Comparison of ENCODE assay signal across 8 cellular contexts in the genomic region with DNA sequence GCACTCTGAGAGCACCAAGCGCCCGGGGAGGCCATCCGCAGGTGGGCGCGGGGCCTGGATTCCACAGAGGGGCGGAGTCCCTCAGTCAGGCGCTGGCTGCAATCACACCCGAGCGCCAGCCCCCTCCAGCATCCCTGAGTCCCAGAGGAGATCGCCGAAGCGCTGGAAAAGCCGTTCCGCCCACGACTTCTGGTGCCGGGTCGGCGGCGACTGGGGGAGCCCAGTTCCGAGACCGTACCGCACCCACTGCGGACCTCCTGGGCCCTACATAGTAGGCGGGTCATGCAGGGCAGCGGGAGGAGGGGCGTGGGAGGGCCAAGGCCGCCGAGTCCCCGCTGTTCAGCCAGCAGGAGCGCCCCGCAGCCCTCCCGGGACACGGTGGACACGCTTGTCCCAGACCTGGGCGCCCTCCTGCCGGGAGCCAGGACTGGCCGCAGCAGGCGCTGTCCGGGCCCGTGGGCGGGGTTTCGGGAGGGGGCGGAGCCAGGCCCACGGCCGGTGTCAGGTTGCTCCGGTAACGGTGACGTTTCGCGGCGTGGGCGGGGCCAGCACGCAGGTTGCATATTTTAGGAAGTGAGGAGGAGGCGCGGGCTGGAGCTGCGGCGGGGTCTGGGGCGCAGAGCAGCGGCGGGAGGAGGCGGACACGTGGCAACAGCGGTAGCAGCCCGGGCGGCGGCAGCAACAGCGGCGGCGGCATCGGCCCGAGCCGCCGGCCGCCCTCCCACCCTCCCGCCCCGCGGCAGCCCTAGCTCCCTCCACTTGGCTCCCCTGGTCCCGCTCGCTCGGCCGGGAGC. TPM values are rescaled to one million over a fixed set of nuclear protein-coding genes. Genes with fewer than 3 reads are reported as not detected.
DNase-seq lines count a peak whose midpoint lies in the region; ATAC-seq, FAIRE-seq and TF ChIP-seq lines count a peak whose summit lies in the region.

A gene (plus strand): TSS at position 594 of the 794 bp plus-strand sequence. CDS start 268 bp downstream, outside the sequence.

- TF ChIP-seq CTCF in DOHH2 (IDR thresholded peaks at IDR 0.05; ENCODE audit: low read depth, low read length, poor library complexity, severe bottlenecking): no peak
- no peak for TF ChIP-seq CTCF in GM23338 (conservative IDR thresholded peaks at IDR 0.05; ENCODE audit: low read depth in 2 of 2)
- peak in 1 of 3 experiments; percentile 6 for TF ChIP-seq CTCF in esophagus muscularis mucosa (IDR thresholded peaks at IDR 0.05)

- H4K20me1 ChIP-seq in DOHH2 (ENCODE audit: control insufficient read depth, insufficient read depth, low read depth, low read length) (peaks cover 24% of the 10 kb centered on the region), GM23338 (replicated peaks; ENCODE audit: insufficient read depth) (peaks cover 32% of the 10 kb centered on the region)

- peaks cover 46% of the 10 kb centered on the region for H3K79me2 ChIP-seq in DOHH2 (ENCODE audit: control insufficient read depth, low read length)
- H3K79me2 ChIP-seq in GM23338 (replicated peaks; ENCODE audit: insufficient read depth): peaks cover 41% of the 10 kb centered on the region

- intact Hi-C loops in esophagus muscularis mucosa (cut with DNase I): loop anchor here (10.0 kb wide), 2 partner anchors 208 to 1298 kb away; no protein-coding TSS in a partner anchor

- H3K4me3 Mint-ChIP-seq in GM23338: peak within 1 kb of the TSS; percentile 96
- H3K4me3 Mint-ChIP-seq in activated T-cell treated with anti-CD3 and anti-CD28 coated beads, Interleukin-2, amount 50 U/mL, for 72 hours: peak within 1 kb of the TSS; percentile 95 to 96

- H2AFZ ChIP-seq in GM23338: peak within 1 kb of the TSS; percentile 12; the same call in 1 of the 2 replicates

- peaks cover 35% of the 10 kb centered on the region for H3K36me3 ChIP-seq in DOHH2 (ENCODE audit: control insufficient read depth, low read length)
- no peaks in the 10 kb centered on the region for H3K36me3 ChIP-seq in GM23338 (ENCODE audit: insufficient read depth)
- no peaks in the 10 kb centered on the region for H3K36me3 ChIP-seq in esophagus muscularis mucosa

- 0% methylated on average over 5 of the region's 81 CpGs for WGBS in esophagus muscularis mucosa

- peak; percentile 86 for TF ChIP-seq POLR2A in esophagus muscularis mucosa (IDR thresholded peaks at IDR 0.05; ENCODE audit: low read depth)

- no peak for TF ChIP-seq EP300 in esophagus muscularis mucosa (IDR thresholded peaks at IDR 0.05)

- H3K9me3 ChIP-seq in DOHH2 (ENCODE audit: control insufficient read depth, insufficient read depth, low read length): no peaks in the 10 kb centered on the region
- H3K9me3 ChIP-seq in esophagus muscularis mucosa: no peaks in the 10 kb centered on the region

- peaks cover 41% of the 10 kb centered on the region for H3K4me1 Mint-ChIP-seq in GM23338
- H3K4me1 Mint-ChIP-seq in activated T-cell treated with anti-CD3 and anti-CD28 coated beads, Interleukin-2, amount 50 U/mL, for 72 hours (ENCODE audit: low read depth): peaks cover 44% of the 10 kb centered on the region

- H3K4me2 ChIP-seq in DOHH2 (ENCODE audit: low read length) (peak within 1 kb of the TSS; percentile 91), GM23338 (peak within 1 kb of the TSS; percentile 98)

- H3K9me2 ChIP-seq in DOHH2 (replicated peaks; ENCODE audit: control insufficient read depth, low read length): no peaks in the 10 kb centered on the region
- H3K9me2 ChIP-seq in GM23338 (ENCODE audit: insufficient read depth): no peaks in the 10 kb centered on the region

- H3K9me3 Mint-ChIP-seq in GM23338: no peaks in the 10 kb centered on the region
- H3K9me3 Mint-ChIP-seq in activated T-cell treated with anti-CD3 and anti-CD28 coated beads, Interleukin-2, amount 50 U/mL, for 72 hours: no peaks in the 10 kb centered on the region

- H3K27ac Mint-ChIP-seq in GM23338: peak within 1 kb of the TSS; percentile 90
- H3K27ac Mint-ChIP-seq in activated T-cell treated with anti-CD3 and anti-CD28 coated beads, Interleukin-2, amount 50 U/mL, for 72 hours: peak within 1 kb of the TSS; percentile 96

- peak; percentile 66 for ATAC-seq in GM23338
- ATAC-seq in activated T-cell treated with anti-CD3 and anti-CD28 coated beads, Interleukin-2, amount 50 U/mL, for 72 hours (replicated peaks in 1 of 2): peak; percentile 73

- peaks cover 14% of the 10 kb centered on the region for H3K27me3 Mint-ChIP-seq in GM23338 (ENCODE audit: insufficient read depth, low read depth, poor library complexity)
- H3K27me3 Mint-ChIP-seq in activated T-cell treated with anti-CD3 and anti-CD28 coated beads, Interleukin-2, amount 50 U/mL, for 72 hours (ENCODE audit: low read depth): peaks cover 7% of the 10 kb centered on the region

- H3K27ac ChIP-seq in DOHH2 (ENCODE audit: low read depth, low read length) (peak within 1 kb of the TSS; percentile 64), GM23338 (ENCODE audit: low read depth) (peak within 1 kb of the TSS; percentile 95), esophagus muscularis mucosa (replicated peaks in 1 of 4) (peak within 1 kb of the TSS; percentile 93 to 97 (median 94))

- peaks cover 44% of the 10 kb centered on the region for H3K4me1 ChIP-seq in DOHH2 (ENCODE audit: control insufficient read depth, low read length)
- H3K4me1 ChIP-seq in GM23338 (ENCODE audit: insufficient read depth): peaks cover 40% of the 10 kb centered on the region
- H3K4me1 ChIP-seq in esophagus muscularis mucosa: peaks cover 32 to 50% (median 47%) of the 10 kb centered on the region in 4 donors

- DNase-seq in GM23338 (ENCODE audit: low spot score): peak; percentile 97
- peak; percentile 82 to 90 for DNase-seq in Kasumi-1 (lab: John Stamatoyannopoulos, UW)
- peak; percentile 82 for DNase-seq in RCC 7860 (ENCODE audit: low spot score)
- peak; percentile 98 to 99 for DNase-seq in activated T-cell treated with anti-CD3 and anti-CD28 coated beads, Interleukin-2, amount 50 U/mL, for 72 hours
- DNase-seq in esophagus muscularis mucosa (ENCODE audit: extremely low spot score): peak; percentile 99
- peak; percentile 92 for DNase-seq in myocyte (ENCODE audit: low read depth)
- peak; percentile 97 to 98 for DNase-seq in stimulated activated CD8-positive, alpha-beta memory T cell treated with anti-CD3 and anti-CD28 coated beads, Interleukin-7, amount 100 ng/mL, for 4 hours (ENCODE audit: low read depth in 2 of 2)

- no peaks in the 10 kb centered on the region; the same call in 2 of the 3 replicates for H3K36me3 Mint-ChIP-seq in GM23338 (ENCODE audit: low read depth)
- H3K36me3 Mint-ChIP-seq in activated T-cell treated with anti-CD3 and anti-CD28 coated beads, Interleukin-2, amount 50 U/mL, for 72 hours (ENCODE audit: insufficient read depth in 2 of 2): peaks cover 4 to 5% of the 10 kb centered on the region in 2 donors

- peaks cover 11% of the 10 kb centered on the region for H3F3A ChIP-seq in DOHH2 (ENCODE audit: control insufficient read depth, insufficient read depth)
- no peaks in the 10 kb centered on the region for H3F3A ChIP-seq in GM23338 (replicated peaks; ENCODE audit: low read depth)

- H3K27me3 ChIP-seq in DOHH2 (ENCODE audit: control insufficient read depth, low read length) (peaks cover 5% of the 10 kb centered on the region; the same call in 1 of the 2 replicates), GM23338 (ENCODE audit: insufficient read depth) (peaks cover 19% of the 10 kb centered on the region), esophagus muscularis mucosa (no peaks in the 10 kb centered on the region)

- FAIRE-seq in RCC 7860 (lab: Jason Lieb, UNC): no peak

- H3K4me3 ChIP-seq in DOHH2 (ENCODE audit: low read length) (peak within 1 kb of the TSS; percentile 79), GM23338 (peak within 1 kb of the TSS; percentile 92), esophagus muscularis mucosa (peak within 1 kb of the TSS; percentile 74 to 93 (median 83))

RNA-seq across cellular contexts. Expression of the gene that starts here (rescaled TPM):
- total RNA-seq in GM23338 (2014; rRNA removed; shearing (Covaris generic)): 174 and 202 TPM in 2 replicates
- polyA plus RNA-seq in GM23338 (2016; fragmentation: Nextera tagmentation; extraction: Ambion mirVana): 114 and 117 TPM in 2 replicates
- 100 to 1,000 TPM; 177 to 206 TPM for total RNA-seq in activated T-cell treated with anti-CD3 and anti-CD28 coated beads, Interleukin-2, amount 50 U/mL, for 72 hours
- total RNA-seq in esophagus muscularis mucosa (100 to 1,000 TPM in 3 of 4 donors, 10 to 100 TPM in 1; 90.1 to 196 (median 157) TPM), myocyte (235 and 302 TPM in 2 replicates)
- polyA plus RNA-seq in myocyte (2012): 275 TPM

Comparison
In these comparisons a context has a peak if more than half of its experiments do, and no peak if none do; other contexts are left out.
1. Peak in every context shown above with its lines: DNase-seq, ATAC-seq, H3K4me3 ChIP-seq and H3K27ac ChIP-seq.